9 cellular contexts compared by ENCODE assay signal in genomic region chr1:225880210-225880584, GRCh38. TPM values are rescaled to one million over a fixed set of nuclear protein-coding genes. Genes with fewer than 3 reads are reported as not detected.
A peak's percentile ranks its signal among the peaks of the same experiment; 100 is the strongest.
DNase-seq lines count a peak whose midpoint lies in the region; ATAC-seq, FAIRE-seq and TF ChIP-seq lines count a peak whose summit lies in the region.
"Had no signal": no experiment of that assay in that cellular context is flagged by ENCODE, and none has a peak within 500 bp of the region (broad histone marks: within the 10 kb centered on the region; RNA-seq: fewer than 3 reads in every experiment).

No MANE protein-coding gene starts in this region.

- TF ChIP-seq CTCF in MM.1S (IDR thresholded peaks at IDR 0.05; ENCODE audit: low read length) (no peak), GM10266 (IDR thresholded peaks at IDR 0.05; ENCODE audit: control insufficient read depth, insufficient read depth, low read depth, missing control alignments) (no peak)

- peak overlapping the region; percentile 99 for H3K4me2 ChIP-seq in MM.1S (ENCODE audit: low read depth, low read length)

- peak overlapping the region; percentile 89 to 99 (median 97) for H3K4me3 Mint-ChIP-seq in naive thymus-derived CD4-positive, alpha-beta T cell

- CTCF ChIA-PET in naive thymus-derived CD4-positive, alpha-beta T cell (lab: Charles Lee), result interaction anchor here (0.7 to 5.0 kb wide), 7 partner anchors 9 to 102 kb away, joined by 3 to 48 read pairs (median 5); partner anchors contain the start of genes LEFTY1 and SRP9

- H3K9me3 Mint-ChIP-seq in naive thymus-derived CD4-positive, alpha-beta T cell, result peaks cover 0 to 3% (median 0%) of the 10 kb centered on the region in 11 donors

- H3K27ac ChIP-seq in MM.1S (ENCODE audit: low read length) (peak overlapping the region; percentile 97), cingulate gyrus (ENCODE audit: low read depth, low read length) (peak overlapping the region; percentile 96)
- H3K27ac ChIP-seq in naive thymus-derived CD4-positive, alpha-beta T cell (ENCODE audit: low read depth, low read length), result peak overlapping the region; percentile 90

- ATAC-seq in naive thymus-derived CD4-positive, alpha-beta T cell, result no peak

- H3K9ac ChIP-seq in MM.1S (ENCODE audit: low read length), result peak overlapping the region; percentile 89

- FAIRE-seq in GM12892 (lab: Jason Lieb, UNC), result no peak
- FAIRE-seq: TTC549 had no signal

- POLR2A ChIA-PET in naive thymus-derived CD4-positive, alpha-beta T cell (lab: Charles Lee), result interaction anchor here (1.0 to 14.9 kb wide), 19 partner anchors 9 to 435 kb away, joined by 3 to 396 read pairs (median 21); partner anchors contain the start of genes H3-3A, LEFTY1, PYCR2 and SRP9

- peaks cover 51 to 70% (median 67%) of the 10 kb centered on the region in 7 donors for H3K4me1 Mint-ChIP-seq in naive thymus-derived CD4-positive, alpha-beta T cell

- H3K27me3 ChIP-seq in MM.1S (replicated peaks; ENCODE audit: insufficient read depth, low read length), result no peaks in the 10 kb centered on the region
- H3K27me3 ChIP-seq in naive thymus-derived CD4-positive, alpha-beta T cell (ENCODE audit: control insufficient read depth in 2 of 2, insufficient read depth in 2 of 2, low read length in 2 of 2), result no peaks in the 10 kb centered on the region

- peak overlapping the region; percentile 89 to 96 (median 93) for H3K27ac Mint-ChIP-seq in naive thymus-derived CD4-positive, alpha-beta T cell

- 0 out of 2 replicates have a peak, but pooled peaks cover 10% of the 10 kb centered on the region for H3K36me3 ChIP-seq in MM.1S (replicated peaks; ENCODE audit: insufficient read depth, low read length)
- H3K36me3 ChIP-seq in naive thymus-derived CD4-positive, alpha-beta T cell (ENCODE audit: control insufficient read depth in 2 of 3, insufficient read depth in 3 of 3, low read length in 3 of 3), result peaks cover 10 to 47% (median 10%) of the 10 kb centered on the region in 3 experiments

- peaks cover 60% of the 10 kb centered on the region for H3K4me1 ChIP-seq in MM.1S (ENCODE audit: low read length)
- H3K4me1 ChIP-seq in naive thymus-derived CD4-positive, alpha-beta T cell (ENCODE audit: control insufficient read depth in 2 of 2, insufficient read depth in 2 of 2, low read length in 2 of 2), result peaks cover 58 to 60% of the 10 kb centered on the region in 2 donors

- no peaks in the 10 kb centered on the region for H3K9me3 ChIP-seq in MM.1S (replicated peaks; ENCODE audit: insufficient read depth, low read length)
- H3K9me3 ChIP-seq in naive thymus-derived CD4-positive, alpha-beta T cell (ENCODE audit: control insufficient read depth in 2 of 3, low read length in 3 of 3), result no peaks in the 10 kb centered on the region

- intact Hi-C loops in naive thymus-derived CD4-positive, alpha-beta T cell (cut with micrococcal nuclease), result loop anchor here (2.0 to 5.0 kb wide), 6 partner anchors 31 to 527 kb away; partner anchors contain the start of genes H3-3A (in 1 of the 2), LBR (in 1 of the 2), PARP1 (in 1 of the 2) and SDE2 (in 1 of the 2)

- H3K27me3 Mint-ChIP-seq in naive thymus-derived CD4-positive, alpha-beta T cell, result peaks cover 0 to 11% (median 0%) of the 10 kb centered on the region in 5 donors

- no peak for TF ChIP-seq POLR2A in GM12892 (IDR thresholded peaks at IDR 0.05; ENCODE audit: low read depth, low read length)

- H3K9me2 ChIP-seq in MM.1S (replicated peaks; ENCODE audit: insufficient read depth, low read length), result no peaks in the 10 kb centered on the region

- DNase-seq in C1 segment of cervical spinal cord (lab: John Stamatoyannopoulos, UW) (peak in 12 of 14 donors; percentile 12 to 86 (median 72)), MM.1S (peak; percentile 58), GM12892 (ENCODE audit: insufficient read length) (no peak), GM10266 (ENCODE audit: extremely low spot score) (no peak), AG08395 (ENCODE audit: low spot score) (no peak)
- DNase-seq in naive thymus-derived CD4-positive, alpha-beta T cell, result no peak
- DNase-seq in activated CD8-positive, alpha-beta memory T cell treated with anti-CD3 and anti-CD28 coated beads, Interleukin-2, amount 50 U/mL, for 48 hours, result no peak

- peaks cover 85% of the 10 kb centered on the region for H3K79me2 ChIP-seq in MM.1S (ENCODE audit: low read length)

- peaks cover 9 to 39% (median 13%) of the 10 kb centered on the region in 5 donors for H3K36me3 Mint-ChIP-seq in naive thymus-derived CD4-positive, alpha-beta T cell

- peaks cover 43% of the 10 kb centered on the region for H3F3A ChIP-seq in MM.1S (ENCODE audit: insufficient read depth, low read length)

- no peaks in the 10 kb centered on the region for H4K20me1 ChIP-seq in MM.1S (ENCODE audit: insufficient read depth, low read length)

- H3K4me3 ChIP-seq in MM.1S (ENCODE audit: low read length), result peak overlapping the region; percentile 79
- peak overlapping the region; percentile 80 for H3K4me3 ChIP-seq in naive thymus-derived CD4-positive, alpha-beta T cell (ENCODE audit: low read length)

- H2AFZ ChIP-seq in MM.1S (ENCODE audit: low read length), result no peak overlapping the region

RNA-seq across cellular contexts. Expression of gene TMEM63A, which starts 2.0 kb away (rescaled TPM):
- total RNA-seq in naive thymus-derived CD4-positive, alpha-beta T cell, result 100 to 1,000 TPM; 189 to 611 (median 383) TPM
- 10 to 100 TPM; 55.0 to 85.3 TPM for polyA plus RNA-seq in naive thymus-derived CD4-positive, alpha-beta T cell
- polyA plus RNA-seq in GM12892 (2012; ENCODE audit: missing spikeins), result 18.7 TPM

RNA-seq across cellular contexts. Expression of gene LEFTY1, which starts 8.7 kb away (rescaled TPM):
- under 1 TPM in 2 of 5 experiments, not detected in 3; 0.84 to 0.85 TPM for total RNA-seq in naive thymus-derived CD4-positive, alpha-beta T cell
- not detected for polyA plus RNA-seq in naive thymus-derived CD4-positive, alpha-beta T cell
- not detected for polyA plus RNA-seq in GM12892 (2012; ENCODE audit: missing spikeins)

RNA-seq across cellular contexts. Expression of gene PYCR2, which starts 43.9 kb away (rescaled TPM):
- total RNA-seq in naive thymus-derived CD4-positive, alpha-beta T cell, result 100 to 1,000 TPM in 3 of 5 experiments, 10 to 100 TPM in 2; 46.4 to 137 (median 109) TPM
- polyA plus RNA-seq in naive thymus-derived CD4-positive, alpha-beta T cell, result 100 to 1,000 TPM; 112 to 148 TPM
- polyA plus RNA-seq in GM12892 (2012; ENCODE audit: missing spikeins), result 48.3 TPM

Comparison
In these comparisons a context has a peak if more than half of its experiments do, and no peak if none do; other contexts are left out.
1. DNase-seq: peak in C1 segment of cervical spinal cord (12 of 14) and MM.1S (single experiment); none in naive thymus-derived CD4-positive, alpha-beta T cell (0 of 9), GM12892 (single experiment), GM10266 (single experiment), AG08395 (single experiment) and activated CD8-positive, alpha-beta memory T cell treated with anti-CD3 and anti-CD28 coated beads, Interleukin-2, amount 50 U/mL, for 48 hours (single experiment).
2. Peak in every context shown above with its lines, with median percentiles within 50 percentile points of each other: H3K27ac ChIP-seq.